8 cellular contexts compared by ENCODE assay signal in the genomic region with DNA sequence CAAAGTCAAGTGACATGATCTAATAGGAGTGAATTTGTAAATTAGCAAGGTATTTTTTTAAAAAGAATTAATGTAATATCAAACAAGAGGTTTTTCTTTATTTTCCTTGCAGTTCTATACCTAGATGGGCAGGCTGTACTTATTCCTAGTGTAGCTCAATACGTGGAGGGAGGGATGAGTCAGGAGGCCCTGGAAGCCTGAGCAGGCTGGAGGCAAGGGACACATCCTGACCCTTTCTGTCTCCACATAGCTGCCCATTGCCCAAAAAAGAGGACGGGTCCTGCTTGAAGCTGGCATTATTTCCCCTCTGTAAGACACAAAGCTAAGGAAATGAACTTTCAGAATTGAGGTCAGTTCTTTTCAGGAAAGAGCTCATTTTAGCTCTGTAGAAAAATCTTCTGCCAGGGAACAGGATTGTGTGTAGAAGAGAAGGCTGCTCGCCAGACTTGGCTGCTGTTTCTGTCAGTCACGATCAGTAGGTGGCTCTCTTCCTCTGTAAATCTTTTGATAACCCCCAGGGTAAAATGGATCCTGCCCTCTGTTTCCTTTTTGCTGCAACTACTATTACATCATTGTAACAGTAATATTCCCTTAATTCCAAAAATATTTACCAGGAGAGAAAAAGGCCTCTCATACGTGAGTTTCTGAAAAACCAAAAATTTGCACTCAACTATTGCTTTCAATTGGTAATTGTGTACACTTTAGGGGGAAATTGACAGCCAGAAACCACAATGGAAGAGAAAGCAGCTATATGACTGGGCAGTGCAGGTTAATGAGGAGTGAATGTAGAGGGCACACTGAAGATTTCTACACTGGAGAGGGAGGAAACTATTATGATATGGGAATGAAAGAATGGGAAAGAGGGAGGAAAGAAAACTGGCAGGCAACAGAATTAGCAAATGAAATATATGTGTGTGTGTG. TPM values are rescaled to one million over a fixed set of nuclear protein-coding genes. Genes with fewer than 3 reads are reported as not detected.
DNase-seq lines count a peak whose midpoint lies in the region; ATAC-seq and TF ChIP-seq lines count a peak whose summit lies in the region.

No MANE protein-coding gene starts in this region.

- CTCF ChIA-PET in RWPE1 (lab: Yijun Ruan, JAX): interaction anchor here (0.6 kb wide), 1 partner anchor 514 kb away, joined by 6 read pairs; no protein-coding TSS in a partner anchor

- DNase-seq in GF-D8 (lab: John Stamatoyannopoulos, UW) (peak; percentile 56), RWPE1 (ENCODE audit: low spot score) (peak; percentile 45), heart left ventricle (no peak), superior temporal gyrus (ENCODE audit: extremely low spot score) (peak; percentile 46), ACHN (no peak), esophagus muscularis mucosa (ENCODE audit: extremely low spot score) (no peak)

- POLR2A ChIA-PET in RWPE1 (lab: Yijun Ruan, JAX; ENCODE audit: low non-redundant PET): no interaction called here

- 6 to 13% (median 8%) methylated on average over 5 of the region's 5 CpGs for WGBS in heart left ventricle, 4 donors
- WGBS in esophagus muscularis mucosa: 26% methylated on average over 5 of the region's 5 CpGs

- TF ChIP-seq CTCF in RWPE1 (conservative IDR thresholded peaks at IDR 0.05; ENCODE audit: low read depth) (peak; percentile 25; the same call in 1 of the 2 replicates), heart left ventricle (IDR thresholded peaks at IDR 0.05) (peak in 4 of 12 donors; percentile 21 to 40 (median 31)), esophagus muscularis mucosa (IDR thresholded peaks at IDR 0.05) (no peak)

- H3K27me3 ChIP-seq in heart left ventricle (peaks cover 0 to 3% (median 0%) of the 10 kb centered on the region in 9 donors), esophagus muscularis mucosa (no peaks in the 10 kb centered on the region)

- no peak overlapping the region for H3K27ac ChIP-seq in RWPE1
- peak overlapping the region in 1 of 12 donors; percentile 18 for H3K27ac ChIP-seq in heart left ventricle
- no peak overlapping the region for H3K27ac ChIP-seq in esophagus muscularis mucosa (replicated peaks in 1 of 4)

- no peak overlapping the region for H3K4me3 ChIP-seq in heart left ventricle
- no peak overlapping the region for H3K4me3 ChIP-seq in esophagus muscularis mucosa

- in situ Hi-C loops in ACHN (cut with HindIII; ENCODE audit: low pct_ligation_motif_present, low pct_unique_long_range_greater_than_20kb, low sequenced_read_pairs): no loop called here

- intact Hi-C loops in heart left ventricle (cut with DNase I): loop anchor here in 1 of 10 donors (2.0 kb wide), 1 partner anchor 21 kb away; no protein-coding TSS in a partner anchor
- intact Hi-C loops in esophagus muscularis mucosa (cut with DNase I): no loop called here

- ATAC-seq in GM19467 (IDR thresholded peaks at IDR 0.05; ENCODE audit: unreplicated experiment) (peak; percentile 73), HG03442 (IDR thresholded peaks at IDR 0.05; ENCODE audit: unreplicated experiment) (peak; percentile 85), heart left ventricle (peak in 3 of 4 donors; percentile 41 to 59 (median 45))

- H3K9me3 ChIP-seq in heart left ventricle (peaks cover 0 to 10% (median 0%) of the 10 kb centered on the region in 12 donors), esophagus muscularis mucosa (peaks cover 0 to under 1% (median 0%) of the 10 kb centered on the region in 4 donors)

- TF ChIP-seq EP300 in esophagus muscularis mucosa (IDR thresholded peaks at IDR 0.05): no peak

- H3K36me3 ChIP-seq in heart left ventricle (no peaks in the 10 kb centered on the region), esophagus muscularis mucosa (no peaks in the 10 kb centered on the region)

- TF ChIP-seq POLR2A in heart left ventricle (IDR thresholded peaks at IDR 0.05) (no peak), esophagus muscularis mucosa (IDR thresholded peaks at IDR 0.05; ENCODE audit: low read depth) (no peak)

- H3K4me1 ChIP-seq in heart left ventricle: peaks cover 0 to 14% (median 1%) of the 10 kb centered on the region in 12 donors
- peaks cover 0 to 7% (median 4%) of the 10 kb centered on the region in 4 donors for H3K4me1 ChIP-seq in esophagus muscularis mucosa

RNA-seq across cellular contexts. Expression of gene IFNW1, which starts 12.3 kb away (rescaled TPM):
- total RNA-seq in heart left ventricle (not detected), esophagus muscularis mucosa (not detected)
- polyA plus RNA-seq in heart left ventricle: not detected

RNA-seq across cellular contexts. Expression of gene IFNA21, which starts 12.5 kb away (rescaled TPM):
- total RNA-seq in heart left ventricle (not detected), esophagus muscularis mucosa (not detected)
- polyA plus RNA-seq in heart left ventricle: not detected

RNA-seq across cellular contexts. Expression of gene IFNA4, which starts 33.4 kb away (rescaled TPM):
- total RNA-seq in heart left ventricle: not detected
- not detected for polyA plus RNA-seq in heart left ventricle
- not detected for total RNA-seq in esophagus muscularis mucosa

RNA-seq across cellular contexts. Expression of gene IFNA7, which starts 48.1 kb away (rescaled TPM):
- total RNA-seq in heart left ventricle: not detected
- not detected for polyA plus RNA-seq in heart left ventricle
- total RNA-seq in esophagus muscularis mucosa: not detected

RNA-seq across cellular contexts. Expression of gene IFNA10, which starts 53.0 kb away (rescaled TPM):
- total RNA-seq in heart left ventricle (not detected), esophagus muscularis mucosa (not detected)
- polyA plus RNA-seq in heart left ventricle: not detected

Comparison
In these comparisons a context has a peak if more than half of its experiments do, and no peak if none do; other contexts are left out.
1. DNase-seq: peak in GF-D8 (single experiment), RWPE1 (single experiment) and superior temporal gyrus (single experiment); none in heart left ventricle (0 of 5), ACHN (single experiment) and esophagus muscularis mucosa (single experiment).
2. Peak in every context shown above with its lines, with median percentiles within 50 percentile points of each other: ATAC-seq.